Comparison of ENCODE assay signal across 8 cellular contexts in the genomic region with DNA sequence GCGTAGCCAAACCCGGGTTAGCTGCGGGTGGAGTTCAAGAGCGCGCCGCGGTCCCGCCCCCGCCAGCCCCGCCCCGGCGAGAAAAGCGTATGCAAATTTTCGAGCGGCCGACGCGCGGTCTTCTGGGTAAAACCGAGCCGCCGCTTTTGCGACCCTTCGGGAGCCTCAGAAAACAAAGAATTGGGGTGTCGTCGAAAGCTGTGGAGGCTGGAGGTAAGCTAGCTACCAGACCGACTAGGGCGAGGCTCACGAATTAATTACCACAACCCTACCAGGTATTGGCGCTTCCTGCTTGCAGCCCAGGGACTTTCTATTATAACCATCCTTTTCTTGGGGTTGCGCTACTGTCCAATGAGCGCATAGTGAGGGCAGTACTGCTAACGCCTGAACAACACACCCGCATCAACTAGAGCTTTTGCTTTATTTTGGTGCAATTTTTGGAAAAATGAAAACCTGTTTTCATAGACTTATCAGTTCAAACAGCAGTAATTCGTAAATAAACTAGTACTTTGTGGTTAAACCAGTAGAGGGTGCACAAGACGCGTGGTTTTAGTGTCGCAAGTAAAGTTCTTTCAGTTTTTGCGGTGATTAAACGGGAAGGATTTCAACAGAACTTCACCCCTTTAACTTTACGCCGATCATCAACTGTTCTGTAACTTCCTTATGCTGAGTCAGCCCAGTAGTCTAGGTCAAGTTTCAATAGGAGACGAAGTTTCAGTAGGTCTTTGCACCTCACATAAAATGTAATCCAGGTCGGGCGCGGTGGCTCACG. TPM values are rescaled to one million over a fixed set of nuclear protein-coding genes. Genes with fewer than 3 reads are reported as not detected.
DNase-seq lines count a peak whose midpoint lies in the region; ATAC-seq and FAIRE-seq lines count a peak whose summit lies in the region.

A gene (plus strand): TSS at position 318 of the 772 bp plus-strand sequence.

- H3K4me3 ChIP-seq in mesodermal cell (ENCODE audit: extremely low read depth, insufficient read depth, low read length, poor library complexity, severe bottlenecking), result peak within 1 kb of the TSS; percentile 66

- DNase-seq in COR-L47 (lab: John Stamatoyannopoulos, UW) (peak; percentile 89), HS-5 (ENCODE audit: low read depth) (peak; percentile 100), NOMO-1 (lab: John Stamatoyannopoulos, UW; ENCODE audit: unreplicated experiment in 2 of 2) (peak; percentile 99)
- DNase-seq in activated CD8-positive, alpha-beta memory T cell treated with anti-CD3 and anti-CD28 coated beads, Interleukin-2, amount 10 ng/mL, durations not matched to agents 7 days and 5 days, result peak; percentile 90
- DNase-seq in stimulated activated CD8-positive, alpha-beta memory T cell treated with anti-CD3 and anti-CD28 coated beads, Interleukin-15, amount 100 ng/mL, for 4 hours (ENCODE audit: low read depth in 2 of 2), result peak; percentile 71 to 73

- H3K4me1 Mint-ChIP-seq in activated CD8-positive, alpha-beta memory T cell treated with anti-CD3 and anti-CD28 coated beads, Interleukin-2, amount 10 ng/mL, durations not matched to agents 7 days and 5 days, result peaks cover 52% of the 10 kb centered on the region

- H3K9me3 ChIP-seq in mesodermal cell (ENCODE audit: control insufficient read depth, low read length), result no peaks in the 10 kb centered on the region

- CTCF ChIA-PET in activated CD8-positive, alpha-beta memory T cell treated with anti-CD3 and anti-CD28 coated beads, Interleukin-2, amount 10 ng/mL, durations not matched to agents 7 days and 5 days (lab: Charles Lee), result interaction anchor here (0.8 to 3.6 kb wide), 12 partner anchors 9 to 228 kb away, joined by 3 to 33 read pairs (median 6); a partner anchor contains a TSS

- H3K4me3 Mint-ChIP-seq in activated CD8-positive, alpha-beta memory T cell treated with anti-CD3 and anti-CD28 coated beads, Interleukin-2, amount 10 ng/mL, durations not matched to agents 7 days and 5 days, result peak within 1 kb of the TSS; percentile 82

- H3K9me3 Mint-ChIP-seq in activated CD8-positive, alpha-beta memory T cell treated with anti-CD3 and anti-CD28 coated beads, Interleukin-2, amount 10 ng/mL, durations not matched to agents 7 days and 5 days (ENCODE audit: low read depth), result no peaks in the 10 kb centered on the region

- peak; percentile 53 for ATAC-seq in GM19468 (IDR thresholded peaks at IDR 0.05; ENCODE audit: extremely low read depth, unreplicated experiment)
- peak; percentile 85 for ATAC-seq in activated CD8-positive, alpha-beta memory T cell treated with anti-CD3 and anti-CD28 coated beads, Interleukin-2, amount 10 ng/mL, durations not matched to agents 7 days and 5 days

- peaks cover 30% of the 10 kb centered on the region for H3K36me3 Mint-ChIP-seq in activated CD8-positive, alpha-beta memory T cell treated with anti-CD3 and anti-CD28 coated beads, Interleukin-2, amount 10 ng/mL, durations not matched to agents 7 days and 5 days

- peak; percentile 92 for FAIRE-seq in endometrium (lab: Jason Lieb, UNC)

- H3K27me3 Mint-ChIP-seq in activated CD8-positive, alpha-beta memory T cell treated with anti-CD3 and anti-CD28 coated beads, Interleukin-2, amount 10 ng/mL, durations not matched to agents 7 days and 5 days, result no peaks in the 10 kb centered on the region

- peaks cover 9% of the 10 kb centered on the region for H3K4me1 ChIP-seq in mesodermal cell (ENCODE audit: control insufficient read depth, insufficient read depth, low read length, poor library complexity, severe bottlenecking)

- H3K27ac ChIP-seq in mesodermal cell (ENCODE audit: low read depth, low read length, severe bottlenecking), result peak within 1 kb of the TSS; percentile 100

- H3K36me3 ChIP-seq in mesodermal cell (ENCODE audit: control insufficient read depth, insufficient read depth, low read length), result peaks cover 17% of the 10 kb centered on the region

- 4 to 5% methylated on average over 26 to 31 of the region's 47 CpGs for WGBS in mesodermal cell (ENCODE audit: insufficient coverage in 2 of 2), 2 experiments

- H3K27ac Mint-ChIP-seq in activated CD8-positive, alpha-beta memory T cell treated with anti-CD3 and anti-CD28 coated beads, Interleukin-2, amount 10 ng/mL, durations not matched to agents 7 days and 5 days, result peak within 1 kb of the TSS; percentile 96

RNA-seq across cellular contexts. Expression of the gene that starts here (rescaled TPM):
- not detected for total RNA-seq in activated CD8-positive, alpha-beta memory T cell treated with anti-CD3 and anti-CD28 coated beads, Interleukin-2, amount 10 ng/mL, durations not matched to agents 7 days and 5 days
- polyA plus RNA-seq in mesodermal cell (2013, experiment 1 of 2), result 1,932 TPM
- polyA plus RNA-seq in mesodermal cell (2013, experiment 2 of 2), result 2,253 TPM

Comparison
In these comparisons a context has a peak if more than half of its experiments do, and no peak if none do; other contexts are left out.
1. Peak in every context shown above with its lines: DNase-seq, ATAC-seq, H3K4me3 ChIP-seq and H3K27ac ChIP-seq.
2. Peak in DNase-seq and ATAC-seq in activated CD8-positive, alpha-beta memory T cell treated with anti-CD3 and anti-CD28 coated beads, Interleukin-2, amount 10 ng/mL, durations not matched to agents 7 days and 5 days; RNA of the gene not detected or under 1 TPM.